1 cellular context compared by ENCODE assay signal in the genomic region with DNA sequence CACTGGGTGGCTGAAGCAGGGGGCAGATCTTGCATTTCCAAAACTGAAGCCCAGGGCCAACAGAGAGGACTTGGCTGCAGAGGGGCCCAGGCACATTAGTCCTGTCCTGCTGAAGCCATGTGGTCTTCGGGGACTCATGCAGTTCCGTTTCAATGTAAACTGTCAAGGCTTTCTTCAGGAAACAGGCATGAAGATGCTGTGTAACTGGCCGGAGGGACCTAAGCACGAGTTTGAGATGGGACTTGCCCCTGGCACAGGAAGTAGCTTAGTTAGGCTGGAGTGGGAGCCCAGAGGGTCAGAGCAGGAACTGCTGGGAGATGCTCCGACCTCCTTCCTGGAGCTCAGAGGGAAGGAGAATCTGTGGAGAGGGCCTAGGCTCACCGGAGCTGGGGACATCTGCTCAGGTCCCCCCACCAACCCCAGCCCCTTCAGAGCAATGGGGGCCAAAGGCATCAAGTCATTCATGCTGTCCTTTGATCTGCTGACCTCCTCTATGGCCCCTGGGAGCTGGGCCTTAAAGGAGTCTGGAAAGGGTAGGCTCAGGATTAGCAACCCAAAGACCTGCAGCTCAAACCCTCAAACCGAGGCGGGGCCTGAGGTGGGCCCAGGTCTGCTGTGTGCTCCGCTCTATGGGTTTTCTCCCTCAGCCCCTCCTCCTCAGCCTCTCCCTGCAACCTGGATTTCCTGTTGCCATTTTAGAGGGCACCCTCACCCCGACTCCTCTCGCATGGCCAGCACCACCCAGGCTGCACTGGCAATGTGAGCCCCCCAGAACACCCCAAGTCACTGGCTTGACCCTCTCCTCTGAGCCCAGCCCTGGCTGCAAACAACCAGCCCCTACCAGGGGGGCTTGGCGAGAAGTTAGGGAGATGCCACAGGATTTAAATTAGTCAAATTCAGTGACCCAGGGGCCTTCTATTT.
TF ChIP-seq lines count a peak whose summit lies in the region.

No MANE protein-coding gene starts in this region.

TF ChIP-seq in HepG2, 621 proteins besides CTCF, POLR2A, EP300 and RAD21:
- TF ChIP-seq ETV6 (CRISPR knock-in tag; conservative IDR thresholded peaks at IDR 0.05): no peak
- TF ChIP-seq HBP1 (CRISPR knock-in tag; IDR thresholded peaks at IDR 0.05; ENCODE audit: low read depth): no peak
- TF ChIP-seq, protein P1, sequence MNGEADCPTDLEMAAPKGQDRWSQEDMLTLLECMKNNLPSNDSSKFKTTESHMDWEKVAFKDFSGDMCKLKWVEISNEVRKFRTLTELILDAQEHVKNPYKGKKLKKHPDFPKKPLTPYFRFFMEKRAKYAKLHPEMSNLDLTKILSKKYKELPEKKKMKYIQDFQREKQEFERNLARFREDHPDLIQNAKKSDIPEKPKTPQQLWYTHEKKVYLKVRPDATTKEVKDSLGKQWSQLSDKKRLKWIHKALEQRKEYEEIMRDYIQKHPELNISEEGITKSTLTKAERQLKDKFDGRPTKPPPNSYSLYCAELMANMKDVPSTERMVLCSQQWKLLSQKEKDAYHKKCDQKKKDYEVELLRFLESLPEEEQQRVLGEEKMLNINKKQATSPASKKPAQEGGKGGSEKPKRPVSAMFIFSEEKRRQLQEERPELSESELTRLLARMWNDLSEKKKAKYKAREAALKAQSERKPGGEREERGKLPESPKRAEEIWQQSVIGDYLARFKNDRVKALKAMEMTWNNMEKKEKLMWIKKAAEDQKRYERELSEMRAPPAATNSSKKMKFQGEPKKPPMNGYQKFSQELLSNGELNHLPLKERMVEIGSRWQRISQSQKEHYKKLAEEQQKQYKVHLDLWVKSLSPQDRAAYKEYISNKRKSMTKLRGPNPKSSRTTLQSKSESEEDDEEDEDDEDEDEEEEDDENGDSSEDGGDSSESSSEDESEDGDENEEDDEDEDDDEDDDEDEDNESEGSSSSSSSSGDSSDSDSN (CRISPR knock-in tag; IDR thresholded peaks at IDR 0.05): no peak
- no peak for TF ChIP-seq ZNF790 (CRISPR knock-in tag; IDR thresholded peaks at IDR 0.05; ENCODE audit: borderline replicate concordance)
- no peak for TF ChIP-seq ZSCAN12 (CRISPR knock-in tag; IDR thresholded peaks at IDR 0.05)
